ENCODE assay signal across 1 cellular context in the genomic region with DNA sequence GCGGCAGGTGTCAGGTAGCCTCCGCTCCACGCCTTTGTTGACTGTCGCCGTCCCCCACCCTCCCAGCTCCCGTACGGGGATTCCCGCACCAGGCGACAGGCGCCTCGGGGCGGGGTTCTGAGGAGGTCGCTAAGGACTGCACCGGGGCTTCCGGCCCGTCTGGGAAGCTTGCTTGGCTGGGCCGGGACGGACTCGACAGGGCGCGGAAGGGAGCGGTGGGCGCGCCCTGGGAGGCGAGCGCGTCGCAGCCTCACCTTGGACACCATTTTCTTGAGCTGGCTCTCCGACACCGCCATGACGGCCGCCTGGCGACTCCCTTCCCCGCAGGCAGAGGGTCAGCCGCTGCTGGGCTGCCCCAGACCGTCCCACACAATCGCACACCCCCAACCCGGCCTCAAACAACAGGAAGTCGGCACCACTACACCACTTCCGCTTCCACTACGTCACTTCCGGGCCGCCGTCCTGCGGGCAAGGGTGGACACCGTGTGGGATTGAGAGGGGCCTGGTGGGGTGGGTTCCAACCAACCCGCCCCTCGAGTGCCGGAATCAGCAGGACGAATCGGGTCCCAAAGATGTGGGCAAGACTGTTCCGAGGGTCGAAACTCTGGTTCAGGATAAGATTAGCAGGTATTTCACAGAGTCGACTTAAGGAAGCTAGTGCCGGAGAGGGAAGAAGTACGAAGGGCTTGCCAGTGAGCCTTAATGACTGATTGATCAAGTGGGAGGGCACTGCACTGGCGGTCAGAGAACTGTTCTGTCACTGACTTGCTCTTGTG.
A peak's percentile ranks its signal among the peaks of the same experiment; 100 is the strongest.
TF ChIP-seq lines count a peak whose summit lies in the region.

TSG101 (minus strand) TSS at position 422 of the 776 bp plus-strand sequence; CDS start at position 296, 126 bp downstream.

TF ChIP-seq in K562, 482 proteins besides CTCF, POLR2A, EP300 and RAD21 (continued from another document and continues in another):
- TF ChIP-seq, protein P1, sequence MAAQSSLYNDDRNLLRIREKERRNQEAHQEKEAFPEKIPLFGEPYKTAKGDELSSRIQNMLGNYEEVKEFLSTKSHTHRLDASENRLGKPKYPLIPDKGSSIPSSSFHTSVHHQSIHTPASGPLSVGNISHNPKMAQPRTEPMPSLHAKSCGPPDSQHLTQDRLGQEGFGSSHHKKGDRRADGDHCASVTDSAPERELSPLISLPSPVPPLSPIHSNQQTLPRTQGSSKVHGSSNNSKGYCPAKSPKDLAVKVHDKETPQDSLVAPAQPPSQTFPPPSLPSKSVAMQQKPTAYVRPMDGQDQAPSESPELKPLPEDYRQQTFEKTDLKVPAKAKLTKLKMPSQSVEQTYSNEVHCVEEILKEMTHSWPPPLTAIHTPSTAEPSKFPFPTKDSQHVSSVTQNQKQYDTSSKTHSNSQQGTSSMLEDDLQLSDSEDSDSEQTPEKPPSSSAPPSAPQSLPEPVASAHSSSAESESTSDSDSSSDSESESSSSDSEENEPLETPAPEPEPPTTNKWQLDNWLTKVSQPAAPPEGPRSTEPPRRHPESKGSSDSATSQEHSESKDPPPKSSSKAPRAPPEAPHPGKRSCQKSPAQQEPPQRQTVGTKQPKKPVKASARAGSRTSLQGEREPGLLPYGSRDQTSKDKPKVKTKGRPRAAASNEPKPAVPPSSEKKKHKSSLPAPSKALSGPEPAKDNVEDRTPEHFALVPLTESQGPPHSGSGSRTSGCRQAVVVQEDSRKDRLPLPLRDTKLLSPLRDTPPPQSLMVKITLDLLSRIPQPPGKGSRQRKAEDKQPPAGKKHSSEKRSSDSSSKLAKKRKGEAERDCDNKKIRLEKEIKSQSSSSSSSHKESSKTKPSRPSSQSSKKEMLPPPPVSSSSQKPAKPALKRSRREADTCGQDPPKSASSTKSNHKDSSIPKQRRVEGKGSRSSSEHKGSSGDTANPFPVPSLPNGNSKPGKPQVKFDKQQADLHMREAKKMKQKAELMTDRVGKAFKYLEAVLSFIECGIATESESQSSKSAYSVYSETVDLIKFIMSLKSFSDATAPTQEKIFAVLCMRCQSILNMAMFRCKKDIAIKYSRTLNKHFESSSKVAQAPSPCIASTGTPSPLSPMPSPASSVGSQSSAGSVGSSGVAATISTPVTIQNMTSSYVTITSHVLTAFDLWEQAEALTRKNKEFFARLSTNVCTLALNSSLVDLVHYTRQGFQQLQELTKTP (IDR thresholded peaks at IDR 0.05; ENCODE audit: low read depth in 1 of 2, partially characterized antibody in 2 of 2): no peak
- TF ChIP-seq DMBX1 (CRISPR knock-in tag; IDR thresholded peaks at IDR 0.05; ENCODE audit: borderline replicate concordance): no peak
- TF ChIP-seq, protein P2, sequence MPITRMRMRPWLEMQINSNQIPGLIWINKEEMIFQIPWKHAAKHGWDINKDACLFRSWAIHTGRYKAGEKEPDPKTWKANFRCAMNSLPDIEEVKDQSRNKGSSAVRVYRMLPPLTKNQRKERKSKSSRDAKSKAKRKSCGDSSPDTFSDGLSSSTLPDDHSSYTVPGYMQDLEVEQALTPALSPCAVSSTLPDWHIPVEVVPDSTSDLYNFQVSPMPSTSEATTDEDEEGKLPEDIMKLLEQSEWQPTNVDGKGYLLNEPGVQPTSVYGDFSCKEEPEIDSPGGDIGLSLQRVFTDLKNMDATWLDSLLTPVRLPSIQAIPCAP (CRISPR knock-in tag; IDR thresholded peaks at IDR 0.05; ENCODE audit: borderline replicate concordance): no peak
- TF ChIP-seq SP2 (IDR thresholded peaks at IDR 0.05; ENCODE audit: extremely low read depth, low read depth, low read length, poor library complexity, severe bottlenecking): no peak
- TF ChIP-seq PURB (CRISPR knock-in tag; IDR thresholded peaks at IDR 0.05; ENCODE audit: low read depth): no peak
- TF ChIP-seq ZBTB8A (IDR thresholded peaks at IDR 0.05; ENCODE audit: partially characterized antibody): no peak
- TF ChIP-seq GABPB2 (CRISPR knock-in tag; conservative IDR thresholded peaks at IDR 0.05): no peak
- no peak for TF ChIP-seq SMARCA4 (IDR thresholded peaks at IDR 0.05)
- TF ChIP-seq PHF20 (IDR thresholded peaks at IDR 0.05; ENCODE audit: partially characterized antibody): peak; percentile 97
- TF ChIP-seq, protein P3, sequence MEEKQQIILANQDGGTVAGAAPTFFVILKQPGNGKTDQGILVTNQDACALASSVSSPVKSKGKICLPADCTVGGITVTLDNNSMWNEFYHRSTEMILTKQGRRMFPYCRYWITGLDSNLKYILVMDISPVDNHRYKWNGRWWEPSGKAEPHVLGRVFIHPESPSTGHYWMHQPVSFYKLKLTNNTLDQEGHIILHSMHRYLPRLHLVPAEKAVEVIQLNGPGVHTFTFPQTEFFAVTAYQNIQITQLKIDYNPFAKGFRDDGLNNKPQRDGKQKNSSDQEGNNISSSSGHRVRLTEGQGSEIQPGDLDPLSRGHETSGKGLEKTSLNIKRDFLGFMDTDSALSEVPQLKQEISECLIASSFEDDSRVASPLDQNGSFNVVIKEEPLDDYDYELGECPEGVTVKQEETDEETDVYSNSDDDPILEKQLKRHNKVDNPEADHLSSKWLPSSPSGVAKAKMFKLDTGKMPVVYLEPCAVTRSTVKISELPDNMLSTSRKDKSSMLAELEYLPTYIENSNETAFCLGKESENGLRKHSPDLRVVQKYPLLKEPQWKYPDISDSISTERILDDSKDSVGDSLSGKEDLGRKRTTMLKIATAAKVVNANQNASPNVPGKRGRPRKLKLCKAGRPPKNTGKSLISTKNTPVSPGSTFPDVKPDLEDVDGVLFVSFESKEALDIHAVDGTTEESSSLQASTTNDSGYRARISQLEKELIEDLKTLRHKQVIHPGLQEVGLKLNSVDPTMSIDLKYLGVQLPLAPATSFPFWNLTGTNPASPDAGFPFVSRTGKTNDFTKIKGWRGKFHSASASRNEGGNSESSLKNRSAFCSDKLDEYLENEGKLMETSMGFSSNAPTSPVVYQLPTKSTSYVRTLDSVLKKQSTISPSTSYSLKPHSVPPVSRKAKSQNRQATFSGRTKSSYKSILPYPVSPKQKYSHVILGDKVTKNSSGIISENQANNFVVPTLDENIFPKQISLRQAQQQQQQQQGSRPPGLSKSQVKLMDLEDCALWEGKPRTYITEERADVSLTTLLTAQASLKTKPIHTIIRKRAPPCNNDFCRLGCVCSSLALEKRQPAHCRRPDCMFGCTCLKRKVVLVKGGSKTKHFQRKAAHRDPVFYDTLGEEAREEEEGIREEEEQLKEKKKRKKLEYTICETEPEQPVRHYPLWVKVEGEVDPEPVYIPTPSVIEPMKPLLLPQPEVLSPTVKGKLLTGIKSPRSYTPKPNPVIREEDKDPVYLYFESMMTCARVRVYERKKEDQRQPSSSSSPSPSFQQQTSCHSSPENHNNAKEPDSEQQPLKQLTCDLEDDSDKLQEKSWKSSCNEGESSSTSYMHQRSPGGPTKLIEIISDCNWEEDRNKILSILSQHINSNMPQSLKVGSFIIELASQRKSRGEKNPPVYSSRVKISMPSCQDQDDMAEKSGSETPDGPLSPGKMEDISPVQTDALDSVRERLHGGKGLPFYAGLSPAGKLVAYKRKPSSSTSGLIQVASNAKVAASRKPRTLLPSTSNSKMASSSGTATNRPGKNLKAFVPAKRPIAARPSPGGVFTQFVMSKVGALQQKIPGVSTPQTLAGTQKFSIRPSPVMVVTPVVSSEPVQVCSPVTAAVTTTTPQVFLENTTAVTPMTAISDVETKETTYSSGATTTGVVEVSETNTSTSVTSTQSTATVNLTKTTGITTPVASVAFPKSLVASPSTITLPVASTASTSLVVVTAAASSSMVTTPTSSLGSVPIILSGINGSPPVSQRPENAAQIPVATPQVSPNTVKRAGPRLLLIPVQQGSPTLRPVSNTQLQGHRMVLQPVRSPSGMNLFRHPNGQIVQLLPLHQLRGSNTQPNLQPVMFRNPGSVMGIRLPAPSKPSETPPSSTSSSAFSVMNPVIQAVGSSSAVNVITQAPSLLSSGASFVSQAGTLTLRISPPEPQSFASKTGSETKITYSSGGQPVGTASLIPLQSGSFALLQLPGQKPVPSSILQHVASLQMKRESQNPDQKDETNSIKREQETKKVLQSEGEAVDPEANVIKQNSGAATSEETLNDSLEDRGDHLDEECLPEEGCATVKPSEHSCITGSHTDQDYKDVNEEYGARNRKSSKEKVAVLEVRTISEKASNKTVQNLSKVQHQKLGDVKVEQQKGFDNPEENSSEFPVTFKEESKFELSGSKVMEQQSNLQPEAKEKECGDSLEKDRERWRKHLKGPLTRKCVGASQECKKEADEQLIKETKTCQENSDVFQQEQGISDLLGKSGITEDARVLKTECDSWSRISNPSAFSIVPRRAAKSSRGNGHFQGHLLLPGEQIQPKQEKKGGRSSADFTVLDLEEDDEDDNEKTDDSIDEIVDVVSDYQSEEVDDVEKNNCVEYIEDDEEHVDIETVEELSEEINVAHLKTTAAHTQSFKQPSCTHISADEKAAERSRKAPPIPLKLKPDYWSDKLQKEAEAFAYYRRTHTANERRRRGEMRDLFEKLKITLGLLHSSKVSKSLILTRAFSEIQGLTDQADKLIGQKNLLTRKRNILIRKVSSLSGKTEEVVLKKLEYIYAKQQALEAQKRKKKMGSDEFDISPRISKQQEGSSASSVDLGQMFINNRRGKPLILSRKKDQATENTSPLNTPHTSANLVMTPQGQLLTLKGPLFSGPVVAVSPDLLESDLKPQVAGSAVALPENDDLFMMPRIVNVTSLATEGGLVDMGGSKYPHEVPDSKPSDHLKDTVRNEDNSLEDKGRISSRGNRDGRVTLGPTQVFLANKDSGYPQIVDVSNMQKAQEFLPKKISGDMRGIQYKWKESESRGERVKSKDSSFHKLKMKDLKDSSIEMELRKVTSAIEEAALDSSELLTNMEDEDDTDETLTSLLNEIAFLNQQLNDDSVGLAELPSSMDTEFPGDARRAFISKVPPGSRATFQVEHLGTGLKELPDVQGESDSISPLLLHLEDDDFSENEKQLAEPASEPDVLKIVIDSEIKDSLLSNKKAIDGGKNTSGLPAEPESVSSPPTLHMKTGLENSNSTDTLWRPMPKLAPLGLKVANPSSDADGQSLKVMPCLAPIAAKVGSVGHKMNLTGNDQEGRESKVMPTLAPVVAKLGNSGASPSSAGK (IDR thresholded peaks at IDR 0.05): no peak
- no peak for TF ChIP-seq KHSRP (IDR thresholded peaks at IDR 0.05)
- no peak for TF ChIP-seq NR0B1 (IDR thresholded peaks at IDR 0.05; ENCODE audit: partially characterized antibody)
- peak; percentile 89 for TF ChIP-seq ZBTB12 (CRISPR knock-in tag; IDR thresholded peaks at IDR 0.05)
- no peak for TF ChIP-seq GTF3C2 (IDR thresholded peaks at IDR 0.05; ENCODE audit: borderline replicate concordance, extremely low read depth, insufficient read length)
- no peak for TF ChIP-seq HLTF (IDR thresholded peaks at IDR 0.05)
- no peak for TF ChIP-seq FOXA3 (CRISPR knock-in tag; conservative IDR thresholded peaks at IDR 0.05 in 1 of 2, IDR thresholded peaks at IDR 0.05 in 1 of 2)
- no peak for TF ChIP-seq ZNF444 (CRISPR knock-in tag; IDR thresholded peaks at IDR 0.05)
- no peak for TF ChIP-seq NFATC3 (IDR thresholded peaks at IDR 0.05)
- TF ChIP-seq IRF2 (CRISPR knock-in tag; IDR thresholded peaks at IDR 0.05): no peak
- no peak for TF ChIP-seq USF2 (CRISPR knock-in tag; IDR thresholded peaks at IDR 0.05)
- TF ChIP-seq OTX1 (CRISPR knock-in tag; IDR thresholded peaks at IDR 0.05): no peak
- peak; percentile 41; the same call in 1 of the 2 replicates for TF ChIP-seq NCOR1 (IDR thresholded peaks at IDR 0.05)
- TF ChIP-seq SUPT5H (IDR thresholded peaks at IDR 0.05): peak; percentile 98
- TF ChIP-seq VEZF1 (CRISPR knock-in tag; IDR thresholded peaks at IDR 0.05): peak; percentile 57
- TF ChIP-seq ZC3H4 (CRISPR knock-in tag; IDR thresholded peaks at IDR 0.05; ENCODE audit: borderline replicate concordance): no peak
- no peak for TF ChIP-seq ZNF316 (IDR thresholded peaks at IDR 0.05)
